20 cellular contexts compared by ENCODE assay signal in the genomic region with DNA sequence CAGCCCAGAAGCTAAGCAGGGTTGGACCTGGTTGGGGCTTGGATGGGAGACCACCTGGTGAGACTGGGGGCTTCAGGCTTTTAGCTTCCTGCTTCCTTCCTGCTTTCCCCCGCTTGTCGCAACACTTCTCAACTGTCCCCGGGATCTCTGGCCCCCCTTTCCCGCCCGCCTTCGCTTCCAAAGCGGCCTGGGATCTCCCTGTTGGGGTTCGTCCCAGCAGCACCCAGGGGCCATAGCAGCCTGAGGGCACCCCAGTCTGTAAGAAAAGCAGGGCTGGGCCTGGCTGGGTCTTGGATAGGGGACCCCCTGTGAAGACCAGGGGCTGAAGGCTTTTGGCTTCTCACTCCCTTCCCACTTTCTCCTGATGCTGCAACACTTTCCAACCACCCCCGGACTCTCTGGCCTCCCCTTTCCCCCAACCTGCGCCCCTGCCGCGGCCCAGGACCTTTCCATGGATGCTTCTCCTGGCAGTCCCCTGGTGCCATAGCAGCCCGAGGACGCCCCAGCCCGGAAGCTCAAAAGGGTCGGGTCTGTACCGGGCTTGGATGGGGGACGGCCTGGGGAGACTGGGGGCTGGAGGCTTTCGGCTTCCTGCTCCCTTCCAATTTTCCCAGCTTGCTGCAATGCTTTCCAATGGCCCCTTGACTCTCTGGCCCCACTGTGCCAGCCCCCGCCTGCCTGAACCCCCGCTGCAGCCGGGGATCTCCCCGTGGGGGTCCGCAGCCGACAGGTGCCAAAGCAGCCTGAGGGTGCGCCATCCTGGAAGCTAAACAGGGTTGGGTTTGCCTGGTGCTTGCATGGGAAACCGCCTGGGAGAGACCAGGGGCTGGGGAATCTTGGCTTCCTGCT.
"Had no signal": no experiment of that assay in that cellular context is flagged by ENCODE, and none has a peak within 500 bp of the region (broad histone marks: within the 10 kb centered on the region; RNA-seq: fewer than 3 reads in every experiment).

No MANE protein-coding gene starts in this region.

- DNase-seq: cortex of kidney; dorsolateral prefrontal cortex; effector CD8-positive, alpha-beta T cell; glutamatergic neuron; mammary epithelial cell; naive thymus-derived CD4-positive, alpha-beta T cell; nephron progenitor cell; ovary; small intestine; stimulated activated CD4-positive, alpha-beta T cell treated with anti-CD3 and anti-CD28 coated beads, Interleukin-12 subunit alpha, Interleukin-12 subunit beta, amount 100 ng/mL, for 4 hours; stimulated activated naive CD4-positive, alpha-beta T cell; stomach; substantia nigra; transverse colon had no signal

- H3K27ac ChIP-seq: dorsolateral prefrontal cortex, gastroesophageal sphincter, neutrophil, ovary, right atrium auricular region, stomach, thoracic aorta, transverse colon had no signal

- H3K4me3 ChIP-seq: dorsolateral prefrontal cortex, gastroesophageal sphincter, ovary, right atrium auricular region, stomach, thoracic aorta, transverse colon had no signal

- ATAC-seq: esophagus mucosa; gastroesophageal sphincter; left lobe of liver; naive thymus-derived CD4-positive, alpha-beta T cell had no signal

- H3K36me3 ChIP-seq: gastroesophageal sphincter, neutrophil, ovary, right atrium auricular region, stomach, thoracic aorta, transverse colon had no signal

- H3K4me1 ChIP-seq: gastroesophageal sphincter, right atrium auricular region, stomach, transverse colon had no signal

- H3K27me3 ChIP-seq: gastroesophageal sphincter, neutrophil, ovary, right atrium auricular region, stomach, transverse colon had no signal

- H3K9me3 ChIP-seq: neutrophil, ovary, right atrium auricular region, thoracic aorta had no signal
